In genomic region chr9:138104251-138105122, GRCh38 we compare ENCODE assay signal across 24 cellular contexts.
DNase-seq lines count a peak whose midpoint lies in the region; FAIRE-seq and TF ChIP-seq lines count a peak whose summit lies in the region.
"Had no signal": no experiment of that assay in that cellular context is flagged by ENCODE, and none has a peak within 500 bp of the region (broad histone marks: within the 10 kb centered on the region; RNA-seq: fewer than 3 reads in every experiment).

No MANE protein-coding gene starts in this region.

- no peak for FAIRE-seq in small intestine (lab: Jason Lieb, UNC)
- FAIRE-seq: HTR-8/SVneo had no signal

- no peaks in the 10 kb centered on the region for H3K9me3 ChIP-seq in esophagus muscularis mucosa
- H3K9me3 ChIP-seq in osteoblast (ENCODE audit: low read depth, low read length) = no peaks in the 10 kb centered on the region
- no peaks in the 10 kb centered on the region for H3K9me3 ChIP-seq in small intestine (ENCODE audit: control insufficient read depth, low read depth)
- H3K9me3 ChIP-seq: gastrocnemius medialis had no signal

- H3K27ac Mint-ChIP-seq in glutamatergic neuron (ENCODE audit: unreplicated experiment) = no peak overlapping the region
- H3K27ac Mint-ChIP-seq: activated CD4-positive, alpha-beta memory T cell treated with anti-CD3 and anti-CD28 coated beads, Interleukin-2, amount 10 ng/mL, durations not matched to agents 7 days and 5 days; CD4-positive, CD25-positive, alpha-beta regulatory T cell; stimulated activated memory B cell treated with anti-CD40 and anti-IgM and Interleukin-4, amounts not matched to agents 10 μg/mL and 1 μg/mL and 100 μg/mL, for 72 hours had no signal

- no peak overlapping the region for H3K4me3 ChIP-seq in H7 (ENCODE audit: insufficient read depth, low read depth, low read length)
- no peak overlapping the region for H3K4me3 ChIP-seq in esophagus muscularis mucosa
- no peak overlapping the region for H3K4me3 ChIP-seq in osteoblast (ENCODE audit: insufficient read depth, low read length)
- no peak overlapping the region for H3K4me3 ChIP-seq in small intestine (ENCODE audit: low read depth in 1 of 2, low read length in 2 of 2)
- H3K4me3 ChIP-seq: gastrocnemius medialis, smooth muscle cell had no signal

- H3K79me2 ChIP-seq in osteoblast (ENCODE audit: insufficient read depth, low read length) = no peaks in the 10 kb centered on the region

- peaks cover 22% of the 10 kb centered on the region for H3K9me3 Mint-ChIP-seq in glutamatergic neuron (ENCODE audit: unreplicated experiment)
- H3K9me3 Mint-ChIP-seq: activated CD4-positive, alpha-beta memory T cell treated with anti-CD3 and anti-CD28 coated beads, Interleukin-2, amount 10 ng/mL, durations not matched to agents 7 days and 5 days; CD4-positive, CD25-positive, alpha-beta regulatory T cell; stimulated activated memory B cell treated with anti-CD40 and anti-IgM and Interleukin-4, amounts not matched to agents 10 μg/mL and 1 μg/mL and 100 μg/mL, for 72 hours had no signal

- H3K4me1 ChIP-seq in esophagus muscularis mucosa = no peaks in the 10 kb centered on the region
- H3K4me1 ChIP-seq in osteoblast (ENCODE audit: insufficient read depth, low read length) = no peaks in the 10 kb centered on the region
- H3K4me1 ChIP-seq in small intestine (ENCODE audit: control insufficient read depth in 2 of 2, insufficient read depth in 1 of 2, low read depth in 1 of 2, low read length in 1 of 2) = no peaks in the 10 kb centered on the region
- H3K4me1 ChIP-seq: gastrocnemius medialis had no signal

- no peak overlapping the region for H3K4me2 ChIP-seq in osteoblast (ENCODE audit: insufficient read depth, low read length)
- H3K4me2 ChIP-seq: smooth muscle cell had no signal

- no peak for TF ChIP-seq EP300 in esophagus muscularis mucosa (IDR thresholded peaks at IDR 0.05)

- H3K36me3 Mint-ChIP-seq in glutamatergic neuron (ENCODE audit: unreplicated experiment) = peaks cover 5% of the 10 kb centered on the region
- H3K36me3 Mint-ChIP-seq: CD4-positive, CD25-positive, alpha-beta regulatory T cell; stimulated activated memory B cell treated with anti-CD40 and anti-IgM and Interleukin-4, amounts not matched to agents 10 μg/mL and 1 μg/mL and 100 μg/mL, for 72 hours had no signal

- H3K27me3 ChIP-seq in H7 (ENCODE audit: control insufficient read depth, insufficient read depth, low read length) = no peaks in the 10 kb centered on the region
- H3K27me3 ChIP-seq in esophagus muscularis mucosa = peaks cover 0 to 54% (median 0%) of the 10 kb centered on the region in 4 donors
- H3K27me3 ChIP-seq in osteoblast (ENCODE audit: insufficient read depth, low read length) = no peaks in the 10 kb centered on the region
- H3K27me3 ChIP-seq in small intestine (ENCODE audit: control insufficient read depth in 2 of 2, insufficient read depth in 2 of 2, low read length in 2 of 2) = no peaks in the 10 kb centered on the region
- H3K27me3 ChIP-seq: brain microvascular endothelial cell had no signal

- intact Hi-C loops in esophagus muscularis mucosa (cut with DNase I) = no loop called here

- no peaks in the 10 kb centered on the region for H4K20me1 ChIP-seq in osteoblast (ENCODE audit: insufficient read depth, low read length)

- H3K4me1 Mint-ChIP-seq in glutamatergic neuron (ENCODE audit: low read depth, unreplicated experiment) = peaks cover 16% of the 10 kb centered on the region
- H3K4me1 Mint-ChIP-seq: activated CD4-positive, alpha-beta memory T cell treated with anti-CD3 and anti-CD28 coated beads, Interleukin-2, amount 10 ng/mL, durations not matched to agents 7 days and 5 days; CD4-positive, CD25-positive, alpha-beta regulatory T cell; stimulated activated memory B cell treated with anti-CD40 and anti-IgM and Interleukin-4, amounts not matched to agents 10 μg/mL and 1 μg/mL and 100 μg/mL, for 72 hours had no signal

- peaks cover 17% of the 10 kb centered on the region for H3K27me3 Mint-ChIP-seq in glutamatergic neuron (ENCODE audit: unreplicated experiment)
- H3K27me3 Mint-ChIP-seq: activated CD4-positive, alpha-beta memory T cell treated with anti-CD3 and anti-CD28 coated beads, Interleukin-2, amount 10 ng/mL, durations not matched to agents 7 days and 5 days had no signal

- H3K36me3 ChIP-seq in H7 (replicated peaks; ENCODE audit: control insufficient read depth, insufficient read depth, low read length) = no peaks in the 10 kb centered on the region
- no peaks in the 10 kb centered on the region for H3K36me3 ChIP-seq in esophagus muscularis mucosa
- H3K36me3 ChIP-seq in osteoblast (ENCODE audit: insufficient read depth, low read length) = no peaks in the 10 kb centered on the region
- H3K36me3 ChIP-seq in small intestine (ENCODE audit: control insufficient read depth in 2 of 2, insufficient read depth in 2 of 2, low read length in 2 of 2) = no peaks in the 10 kb centered on the region
- H3K36me3 ChIP-seq: brain microvascular endothelial cell, gastrocnemius medialis had no signal

- H3K4me3 Mint-ChIP-seq in glutamatergic neuron (ENCODE audit: unreplicated experiment) = no peak overlapping the region
- H3K4me3 Mint-ChIP-seq: activated CD4-positive, alpha-beta memory T cell treated with anti-CD3 and anti-CD28 coated beads, Interleukin-2, amount 10 ng/mL, durations not matched to agents 7 days and 5 days; CD4-positive, CD25-positive, alpha-beta regulatory T cell; stimulated activated memory B cell treated with anti-CD40 and anti-IgM and Interleukin-4, amounts not matched to agents 10 μg/mL and 1 μg/mL and 100 μg/mL, for 72 hours had no signal

- TF ChIP-seq CTCF in esophagus muscularis mucosa (IDR thresholded peaks at IDR 0.05) (no peak), osteoblast (IDR thresholded peaks at IDR 0.05; ENCODE audit: extremely low read depth, low read depth, low read length) (no peak), glutamatergic neuron (IDR thresholded peaks at IDR 0.05; ENCODE audit: partially characterized antibody, unreplicated experiment) (no peak)

- no peak overlapping the region for H2AFZ ChIP-seq in osteoblast (ENCODE audit: low read length)

- no peak overlapping the region for H3K27ac ChIP-seq in esophagus muscularis mucosa (replicated peaks in 1 of 4)
- no peak overlapping the region for H3K27ac ChIP-seq in osteoblast (ENCODE audit: low read depth, low read length)
- no peak overlapping the region for H3K27ac ChIP-seq in small intestine (ENCODE audit: low read depth in 1 of 2, low read length in 1 of 2)
- H3K27ac ChIP-seq: brain microvascular endothelial cell, gastrocnemius medialis had no signal

- 50% methylated on average over 4 of the region's 14 CpGs for WGBS in esophagus muscularis mucosa
- WGBS in small intestine, 3 donors = 63 to 72% (median 68%) methylated on average over 14 of the region's 14 CpGs

- TF ChIP-seq POLR2A in esophagus muscularis mucosa (IDR thresholded peaks at IDR 0.05; ENCODE audit: low read depth) = no peak

- DNase-seq in D341Med (ENCODE audit: low spot score) = peak; percentile 12
- peak; percentile 41 for DNase-seq in H7
- peak; percentile 81 for DNase-seq in esophagus muscularis mucosa (ENCODE audit: extremely low spot score)
- DNase-seq in osteoblast (ENCODE audit: insufficient read length, low spot score, missing footprints) = peak; percentile 68
- no peak for DNase-seq in small intestine
- DNase-seq in NCI-H2029 (lab: John Stamatoyannopoulos, UW) = no peak
- no peak for DNase-seq in glutamatergic neuron
- DNase-seq: activated naive CD4-positive, alpha-beta T cell; activated T-cell treated with anti-CD3 and anti-CD28 coated beads, Interleukin-2, amount 50 U/mL, for 1 hour; brain microvascular endothelial cell; CD4-positive, CD25-positive, alpha-beta regulatory T cell; effector CD8-positive, alpha-beta T cell; EL; gastrocnemius medialis; KG1; mammary epithelial cell; NCI-H1436; NCI-H524 treated with DMSO at 0.1 percent for 48 hours; nucleus accumbens; SHP77 treated with DMSO at 0.1 percent for 48 hours had no signal

Comparison
In these comparisons a context has a peak if more than half of its experiments do, and no peak if none do; other contexts are left out.
1. DNase-seq: peak in D341Med (single experiment), H7 (single experiment), esophagus muscularis mucosa (single experiment) and osteoblast (single experiment); none in small intestine (single experiment), NCI-H2029 (single experiment) and glutamatergic neuron (single experiment).